ENCODE assay signal across 8 cellular contexts in the genomic region with DNA sequence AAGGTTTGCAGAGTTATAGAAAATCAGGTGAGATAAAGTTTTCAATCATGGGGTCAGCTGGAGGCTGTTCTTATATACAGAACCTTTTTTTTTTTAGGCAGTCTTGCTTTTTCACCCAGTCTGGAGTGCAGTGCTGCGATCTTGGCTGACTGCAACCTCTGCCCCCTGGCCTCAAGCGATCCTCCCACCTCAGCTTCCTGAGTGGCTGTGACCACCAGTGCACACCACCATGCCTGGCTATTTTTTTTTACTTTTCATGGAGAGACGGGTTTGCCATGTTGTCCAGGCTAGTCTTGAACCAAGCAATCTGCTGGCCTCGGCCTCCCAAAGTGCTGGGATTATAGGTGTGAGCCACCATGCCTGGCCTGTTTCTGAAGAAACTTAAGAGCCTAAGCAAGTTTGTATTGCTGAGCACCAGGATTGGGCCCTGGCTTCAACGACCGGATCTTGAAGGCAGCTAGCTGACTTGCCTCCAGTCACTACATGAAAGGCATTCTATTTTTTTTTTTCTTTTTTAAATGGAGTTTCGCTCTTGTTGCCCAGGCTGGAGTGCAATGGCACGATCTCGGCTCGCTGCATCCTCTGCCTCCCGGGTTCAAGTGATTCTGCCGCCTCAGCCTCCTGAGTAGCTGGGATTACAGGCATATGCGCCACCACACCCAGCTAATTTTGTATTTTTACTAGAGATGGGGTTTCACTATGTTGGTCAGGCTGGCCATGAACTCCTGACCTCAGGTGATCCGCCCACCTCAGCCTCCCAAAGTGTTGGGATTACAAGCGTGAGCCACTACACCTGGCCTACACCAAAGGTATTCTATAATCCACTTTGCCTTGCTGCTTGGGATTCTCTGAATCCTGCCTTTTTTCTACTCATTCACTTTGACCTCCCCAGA. TPM values are rescaled to one million over a fixed set of nuclear protein-coding genes. Genes with fewer than 3 reads are reported as not detected.
DNase-seq lines count a peak whose midpoint lies in the region; ATAC-seq and TF ChIP-seq lines count a peak whose summit lies in the region.

No MANE protein-coding gene starts in this region.

- H3K9me3 Mint-ChIP-seq in GM23338 (no peaks in the 10 kb centered on the region), neural progenitor cell (no peaks in the 10 kb centered on the region)
- no peaks in the 10 kb centered on the region for H3K9me3 Mint-ChIP-seq in naive thymus-derived CD8-positive, alpha-beta T cell

- H2AFZ ChIP-seq in GM23338, result no peak overlapping the region
- no peak overlapping the region for H2AFZ ChIP-seq in OCI-LY3 (ENCODE audit: low read depth, low read length)
- no peak overlapping the region for H2AFZ ChIP-seq in neural progenitor cell (replicated peaks)

- H3K4me1 ChIP-seq in GM23338 (ENCODE audit: insufficient read depth) (no peaks in the 10 kb centered on the region), OCI-LY3 (ENCODE audit: low read length) (peaks cover 63% of the 10 kb centered on the region), neural progenitor cell (no peaks in the 10 kb centered on the region)

- H3K4me3 ChIP-seq in GM23338 (no peak overlapping the region), OCI-LY3 (ENCODE audit: low read length) (no peak overlapping the region), neural progenitor cell (no peak overlapping the region)

- H3F3A ChIP-seq in GM23338 (replicated peaks; ENCODE audit: low read depth) (peaks cover 59% of the 10 kb centered on the region), neural progenitor cell (ENCODE audit: low read depth) (peaks cover 49% of the 10 kb centered on the region)

- H3K27ac ChIP-seq in GM23338 (ENCODE audit: low read depth) (peak overlapping the region; percentile 77), OCI-LY3 (ENCODE audit: low read length) (peak overlapping the region; percentile 82), substantia nigra (ENCODE audit: low read depth, low read length, poor library complexity, severe bottlenecking) (no peak overlapping the region), neural progenitor cell (no peak overlapping the region)

- ATAC-seq in GM18873 (IDR thresholded peaks at IDR 0.05; ENCODE audit: low FRiP score, unreplicated experiment) (peak; percentile 30), GM23338 (peak; percentile 47)
- ATAC-seq in naive thymus-derived CD8-positive, alpha-beta T cell, result peak in 1 of 2 donors; percentile 51

- no peaks in the 10 kb centered on the region for H3K4me1 Mint-ChIP-seq in GM23338
- H3K4me1 Mint-ChIP-seq in naive thymus-derived CD8-positive, alpha-beta T cell, result peaks cover 21 to 77% (median 70%) of the 10 kb centered on the region in 4 donors
- peaks cover 6% of the 10 kb centered on the region for H3K4me1 Mint-ChIP-seq in neural progenitor cell

- H3K27me3 Mint-ChIP-seq in GM23338 (ENCODE audit: insufficient read depth, low read depth, poor library complexity) (peaks cover 11% of the 10 kb centered on the region), neural progenitor cell (ENCODE audit: insufficient read depth, low read depth) (peaks cover 3% of the 10 kb centered on the region)
- H3K27me3 Mint-ChIP-seq in naive thymus-derived CD8-positive, alpha-beta T cell, result no peaks in the 10 kb centered on the region

- peak overlapping the region; percentile 2; the same call in 1 of the 2 replicates for H3K9ac ChIP-seq in OCI-LY3 (ENCODE audit: low read length)
- H3K9ac ChIP-seq in neural progenitor cell, result no peak overlapping the region

- H3K27me3 ChIP-seq in GM23338 (ENCODE audit: insufficient read depth) (no peaks in the 10 kb centered on the region), OCI-LY3 (ENCODE audit: low read depth, low read length) (no peaks in the 10 kb centered on the region), neural progenitor cell (no peaks in the 10 kb centered on the region)

- peaks cover 41% of the 10 kb centered on the region for H3K36me3 ChIP-seq in GM23338 (ENCODE audit: insufficient read depth)
- H3K36me3 ChIP-seq in OCI-LY3 (replicated peaks; ENCODE audit: low read depth, low read length), result peaks cover 64% of the 10 kb centered on the region
- peaks cover 7% of the 10 kb centered on the region for H3K36me3 ChIP-seq in neural progenitor cell

- H4K20me1 ChIP-seq in GM23338 (replicated peaks; ENCODE audit: insufficient read depth) (peaks cover 38% of the 10 kb centered on the region), OCI-LY3 (ENCODE audit: insufficient read depth, low read length) (peaks cover 43% of the 10 kb centered on the region), neural progenitor cell (ENCODE audit: low read depth) (no peaks in the 10 kb centered on the region)

- POLR2A ChIA-PET in naive thymus-derived CD8-positive, alpha-beta T cell (lab: Charles Lee), result interaction anchor here (0.9 to 2.4 kb wide), 2 partner anchors 8 to 21 kb away, joined by 3 to 8 read pairs; partner anchors contain the start of genes CCDC117 and XBP1

- H3K4me3 Mint-ChIP-seq in GM23338 (no peak overlapping the region), neural progenitor cell (no peak overlapping the region)
- peak overlapping the region in 6 of 10 donors; percentile 10 to 47 (median 35) for H3K4me3 Mint-ChIP-seq in naive thymus-derived CD8-positive, alpha-beta T cell

- H3K27ac Mint-ChIP-seq in GM23338 (peak overlapping the region; percentile 5; the same call in 1 of the 2 replicates), neural progenitor cell (no peak overlapping the region)
- peak overlapping the region; percentile 3 to 85 (median 68) for H3K27ac Mint-ChIP-seq in naive thymus-derived CD8-positive, alpha-beta T cell

- H3K9me2 ChIP-seq in GM23338 (ENCODE audit: insufficient read depth), result no peaks in the 10 kb centered on the region

- H3K79me2 ChIP-seq in GM23338 (replicated peaks; ENCODE audit: insufficient read depth) (peaks cover 24% of the 10 kb centered on the region), OCI-LY3 (ENCODE audit: low read length) (peaks cover 37% of the 10 kb centered on the region), neural progenitor cell (ENCODE audit: low read depth) (peaks cover 12% of the 10 kb centered on the region)

- no peaks in the 10 kb centered on the region for H3K9me3 ChIP-seq in OCI-LY3 (ENCODE audit: insufficient read depth, low read length)
- no peaks in the 10 kb centered on the region for H3K9me3 ChIP-seq in neural progenitor cell (ENCODE audit: low read depth)

- H3K4me2 ChIP-seq in GM23338 (no peak overlapping the region), OCI-LY3 (ENCODE audit: low read length) (peak overlapping the region; percentile 40), neural progenitor cell (no peak overlapping the region)

- H3K36me3 Mint-ChIP-seq in GM23338 (ENCODE audit: low read depth) (peaks cover 63% of the 10 kb centered on the region), neural progenitor cell (peaks cover 41% of the 10 kb centered on the region)
- H3K36me3 Mint-ChIP-seq in naive thymus-derived CD8-positive, alpha-beta T cell, result peaks cover 0 to 76% (median 21%) of the 10 kb centered on the region in 3 donors

- no peak for TF ChIP-seq CTCF in GM23338 (conservative IDR thresholded peaks at IDR 0.05; ENCODE audit: low read depth in 2 of 2)
- TF ChIP-seq CTCF in OCI-LY3 (IDR thresholded peaks at IDR 0.05; ENCODE audit: low read depth, low read length), result no peak
- no peak for TF ChIP-seq CTCF in neural progenitor cell (IDR thresholded peaks at IDR 0.05)

- peak; percentile 23 for DNase-seq in GM23338 (ENCODE audit: low spot score)
- no peak for DNase-seq in naive thymus-derived CD8-positive, alpha-beta T cell
- no peak for DNase-seq in NCI-H2081 (lab: John Stamatoyannopoulos, UW)
- DNase-seq in substantia nigra (lab: John Stamatoyannopoulos, UW), result no peak
- no peak for DNase-seq in anterior cingulate cortex (lab: John Stamatoyannopoulos, UW)
- no peak for DNase-seq in neural progenitor cell (ENCODE audit: low spot score)

TF ChIP-seq in GM23338, 12 proteins besides CTCF, POLR2A, EP300 and RAD21 (continues in another document):
- TF ChIP-seq JUNB (IDR thresholded peaks at IDR 0.05; ENCODE audit: unreplicated experiment) (no peak), EZH2phosphoT487 (IDR thresholded peaks at IDR 0.05; ENCODE audit: unreplicated experiment) (no peak), ZNF331 (CRISPR knock-in tag; IDR thresholded peaks at IDR 0.05; ENCODE audit: low read depth) (no peak)

RNA-seq across cellular contexts. Expression of gene XBP1, which starts 7.6 kb away (rescaled TPM):
- 163 and 195 TPM in 2 replicates for total RNA-seq in GM23338 (2014; rRNA removed; shearing (Covaris generic))
- polyA plus RNA-seq in GM23338 (2016; fragmentation: Nextera tagmentation; extraction: Ambion mirVana), result 90.0 and 95.1 TPM in 2 replicates
- 10 to 100 TPM; 55.1 to 56.0 TPM for total RNA-seq in naive thymus-derived CD8-positive, alpha-beta T cell
- polyA plus RNA-seq in naive thymus-derived CD8-positive, alpha-beta T cell, result 100 to 1,000 TPM; 150 to 238 (median 176) TPM
- total RNA-seq in neural progenitor cell (ENCODE audit: low replicate concordance), result 72.7 and 73.9 TPM in 2 replicates

RNA-seq across cellular contexts. Expression of gene CCDC117, which starts 20.2 kb away (rescaled TPM):
- total RNA-seq in GM23338 (2014; rRNA removed; shearing (Covaris generic)), result 54.1 and 59.5 TPM in 2 replicates
- 23.9 and 24.0 TPM in 2 replicates for polyA plus RNA-seq in GM23338 (2016; fragmentation: Nextera tagmentation; extraction: Ambion mirVana)
- total RNA-seq in naive thymus-derived CD8-positive, alpha-beta T cell, result 10 to 100 TPM; 16.6 to 17.6 TPM
- 10 to 100 TPM in 1 of 3 donors, 1 to 10 TPM in 2; 7.2 to 11.1 (median 7.7) TPM for polyA plus RNA-seq in naive thymus-derived CD8-positive, alpha-beta T cell
- total RNA-seq in neural progenitor cell (ENCODE audit: low replicate concordance), result 59.1 and 80.2 TPM in 2 replicates

RNA-seq across cellular contexts. Expression of gene HSCB, which starts 50.9 kb away (rescaled TPM):
- total RNA-seq in GM23338 (2014; rRNA removed; shearing (Covaris generic)), result 17.7 and 18.6 TPM in 2 replicates
- 28.4 and 30.9 TPM in 2 replicates for polyA plus RNA-seq in GM23338 (2016; fragmentation: Nextera tagmentation; extraction: Ambion mirVana)
- total RNA-seq in naive thymus-derived CD8-positive, alpha-beta T cell, result 10 to 100 TPM; 11.7 to 12.1 TPM
- 10 to 100 TPM in 2 of 3 donors, 1 to 10 TPM in 1; 9.1 to 11.5 (median 11.5) TPM for polyA plus RNA-seq in naive thymus-derived CD8-positive, alpha-beta T cell
- total RNA-seq in neural progenitor cell (ENCODE audit: low replicate concordance), result 19.0 and 29.7 TPM in 2 replicates

RNA-seq across cellular contexts. Expression of gene CHEK2, which starts 51.1 kb away (rescaled TPM):
- 100 and 121 TPM in 2 replicates for total RNA-seq in GM23338 (2014; rRNA removed; shearing (Covaris generic))
- polyA plus RNA-seq in GM23338 (2016; fragmentation: Nextera tagmentation; extraction: Ambion mirVana), result 80.0 and 86.0 TPM in 2 replicates
- 1 to 10 TPM; 6.9 to 7.7 TPM for total RNA-seq in naive thymus-derived CD8-positive, alpha-beta T cell
- 10 to 100 TPM in 1 of 3 donors, 1 to 10 TPM in 2; 6.7 to 10.1 (median 7.9) TPM for polyA plus RNA-seq in naive thymus-derived CD8-positive, alpha-beta T cell
- 48.7 and 94.4 TPM in 2 replicates for total RNA-seq in neural progenitor cell (ENCODE audit: low replicate concordance)

Comparison
In these comparisons a context has a peak if more than half of its experiments do, and no peak if none do; other contexts are left out.
1. H3K27ac ChIP-seq: peak in GM23338 (single experiment) and OCI-LY3 (single experiment); none in substantia nigra (single experiment) and neural progenitor cell (single experiment).
2. H3K4me3 Mint-ChIP-seq: peak in naive thymus-derived CD8-positive, alpha-beta T cell (6 of 10); none in GM23338 (single experiment) and neural progenitor cell (single experiment).